ENCODE assay signal across 2 cellular contexts in the genomic region with DNA sequence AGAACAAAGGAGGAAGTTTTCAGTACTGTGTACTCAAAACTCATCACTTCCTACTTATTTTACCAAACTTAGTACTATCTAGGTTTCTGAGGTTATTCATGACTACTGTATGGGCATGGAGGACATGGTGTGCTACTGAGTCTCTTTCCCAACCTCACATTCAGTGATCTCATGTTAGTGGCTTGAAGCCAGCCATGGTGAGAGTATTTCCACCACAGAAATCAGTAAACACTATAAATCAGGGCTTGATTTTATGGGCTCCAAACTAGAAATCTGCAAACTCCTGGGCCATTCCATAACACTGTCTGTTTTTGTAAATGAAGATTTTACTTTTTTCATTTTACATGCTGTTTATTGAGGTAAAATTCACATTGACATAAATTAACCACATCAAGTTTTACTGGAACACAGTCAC.
A peak's percentile ranks its signal among the peaks of the same experiment; 100 is the strongest.
TF ChIP-seq lines count a peak whose summit lies in the region.

No MANE protein-coding gene starts in this region.

TF ChIP-seq in HEK293, 187 proteins besides CTCF, POLR2A, EP300 and RAD21 (continued from another document and continues in another):
- TF ChIP-seq PATZ1 (tag by site-specific recombination; IDR thresholded peaks at IDR 0.05) (0 out of 2 replicates have a peak, but pooled peaks have one; percentile 23), AEBP2 (tag by site-specific recombination; IDR thresholded peaks at IDR 0.05; ENCODE audit: borderline replicate concordance) (no peak), ZNF510 (tag by site-specific recombination; IDR thresholded peaks at IDR 0.05; ENCODE audit: insufficient replicate concordance) (no peak), ZNF10 (tag by site-specific recombination; IDR thresholded peaks at IDR 0.05) (0 out of 2 replicates have a peak, but pooled peaks have one; percentile 36), SP2 (tag by site-specific recombination; IDR thresholded peaks at IDR 0.05) (no peak), ZNF394 (tag by site-specific recombination; IDR thresholded peaks at IDR 0.05; ENCODE audit: borderline replicate concordance) (peak; percentile 21; the same call in 1 of the 2 replicates), ZNF211 (tag by site-specific recombination; IDR thresholded peaks at IDR 0.05; ENCODE audit: low read depth) (no peak), ATF2 (tag by site-specific recombination; IDR thresholded peaks at IDR 0.05; ENCODE audit: low read depth) (peak; percentile 61; the same call in 1 of the 2 replicates), ZEB2 (tag by site-specific recombination; IDR thresholded peaks at IDR 0.05) (peak; percentile 84; the same call in 1 of the 2 replicates)
- TF ChIP-seq, protein P1, sequence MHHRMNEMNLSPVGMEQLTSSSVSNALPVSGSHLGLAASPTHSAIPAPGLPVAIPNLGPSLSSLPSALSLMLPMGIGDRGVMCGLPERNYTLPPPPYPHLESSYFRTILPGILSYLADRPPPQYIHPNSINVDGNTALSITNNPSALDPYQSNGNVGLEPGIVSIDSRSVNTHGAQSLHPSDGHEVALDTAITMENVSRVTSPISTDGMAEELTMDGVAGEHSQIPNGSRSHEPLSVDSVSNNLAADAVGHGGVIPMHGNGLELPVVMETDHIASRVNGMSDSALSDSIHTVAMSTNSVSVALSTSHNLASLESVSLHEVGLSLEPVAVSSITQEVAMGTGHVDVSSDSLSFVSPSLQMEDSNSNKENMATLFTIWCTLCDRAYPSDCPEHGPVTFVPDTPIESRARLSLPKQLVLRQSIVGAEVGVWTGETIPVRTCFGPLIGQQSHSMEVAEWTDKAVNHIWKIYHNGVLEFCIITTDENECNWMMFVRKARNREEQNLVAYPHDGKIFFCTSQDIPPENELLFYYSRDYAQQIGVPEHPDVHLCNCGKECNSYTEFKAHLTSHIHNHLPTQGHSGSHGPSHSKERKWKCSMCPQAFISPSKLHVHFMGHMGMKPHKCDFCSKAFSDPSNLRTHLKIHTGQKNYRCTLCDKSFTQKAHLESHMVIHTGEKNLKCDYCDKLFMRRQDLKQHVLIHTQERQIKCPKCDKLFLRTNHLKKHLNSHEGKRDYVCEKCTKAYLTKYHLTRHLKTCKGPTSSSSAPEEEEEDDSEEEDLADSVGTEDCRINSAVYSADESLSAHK (tag by site-specific recombination; IDR thresholded peaks at IDR 0.05), result 0 out of 2 replicates have a peak, but pooled peaks have one; percentile 14

TF ChIP-seq in SK-N-SH, 30 proteins besides CTCF, POLR2A, EP300 and RAD21:
- TF ChIP-seq, protein P2, sequence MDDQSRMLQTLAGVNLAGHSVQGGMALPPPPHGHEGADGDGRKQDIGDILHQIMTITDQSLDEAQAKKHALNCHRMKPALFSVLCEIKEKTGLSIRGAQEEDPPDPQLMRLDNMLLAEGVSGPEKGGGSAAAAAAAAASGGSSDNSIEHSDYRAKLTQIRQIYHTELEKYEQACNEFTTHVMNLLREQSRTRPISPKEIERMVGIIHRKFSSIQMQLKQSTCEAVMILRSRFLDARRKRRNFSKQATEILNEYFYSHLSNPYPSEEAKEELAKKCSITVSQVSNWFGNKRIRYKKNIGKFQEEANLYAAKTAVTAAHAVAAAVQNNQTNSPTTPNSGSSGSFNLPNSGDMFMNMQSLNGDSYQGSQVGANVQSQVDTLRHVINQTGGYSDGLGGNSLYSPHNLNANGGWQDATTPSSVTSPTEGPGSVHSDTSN (IDR thresholded peaks at IDR 0.05), result no peak
- TF ChIP-seq YY1 (IDR thresholded peaks at IDR 0.05; ENCODE audit: low read depth), result no peak
- no peak for TF ChIP-seq NRF1 (IDR thresholded peaks at IDR 0.05; ENCODE audit: low read depth, low read length)
- TF ChIP-seq, protein P3, sequence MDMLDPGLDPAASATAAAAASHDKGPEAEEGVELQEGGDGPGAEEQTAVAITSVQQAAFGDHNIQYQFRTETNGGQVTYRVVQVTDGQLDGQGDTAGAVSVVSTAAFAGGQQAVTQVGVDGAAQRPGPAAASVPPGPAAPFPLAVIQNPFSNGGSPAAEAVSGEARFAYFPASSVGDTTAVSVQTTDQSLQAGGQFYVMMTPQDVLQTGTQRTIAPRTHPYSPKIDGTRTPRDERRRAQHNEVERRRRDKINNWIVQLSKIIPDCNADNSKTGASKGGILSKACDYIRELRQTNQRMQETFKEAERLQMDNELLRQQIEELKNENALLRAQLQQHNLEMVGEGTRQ (IDR thresholded peaks at IDR 0.05; ENCODE audit: borderline replicate concordance, low read depth, low read length), result no peak
- TF ChIP-seq GABPA (IDR thresholded peaks at IDR 0.05; ENCODE audit: low read depth), result no peak
- TF ChIP-seq RFX5 (IDR thresholded peaks at IDR 0.05; ENCODE audit: low read length), result no peak
- TF ChIP-seq JUND (IDR thresholded peaks at IDR 0.05), result no peak
- TF ChIP-seq TCF12 (IDR thresholded peaks at IDR 0.05), result no peak
- no peak for TF ChIP-seq MAX (IDR thresholded peaks at IDR 0.05; ENCODE audit: low read depth)
- TF ChIP-seq, protein P4, sequence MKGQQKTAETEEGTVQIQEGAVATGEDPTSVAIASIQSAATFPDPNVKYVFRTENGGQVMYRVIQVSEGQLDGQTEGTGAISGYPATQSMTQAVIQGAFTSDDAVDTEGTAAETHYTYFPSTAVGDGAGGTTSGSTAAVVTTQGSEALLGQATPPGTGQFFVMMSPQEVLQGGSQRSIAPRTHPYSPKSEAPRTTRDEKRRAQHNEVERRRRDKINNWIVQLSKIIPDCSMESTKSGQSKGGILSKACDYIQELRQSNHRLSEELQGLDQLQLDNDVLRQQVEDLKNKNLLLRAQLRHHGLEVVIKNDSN (IDR thresholded peaks at IDR 0.05; ENCODE audit: borderline replicate concordance, low read depth), result no peak
- TF ChIP-seq SIN3A (IDR thresholded peaks at IDR 0.05; ENCODE audit: borderline replicate concordance, low read depth, low read length), result no peak
